ENCODE assay signal across 1 cellular context in the genomic region with DNA sequence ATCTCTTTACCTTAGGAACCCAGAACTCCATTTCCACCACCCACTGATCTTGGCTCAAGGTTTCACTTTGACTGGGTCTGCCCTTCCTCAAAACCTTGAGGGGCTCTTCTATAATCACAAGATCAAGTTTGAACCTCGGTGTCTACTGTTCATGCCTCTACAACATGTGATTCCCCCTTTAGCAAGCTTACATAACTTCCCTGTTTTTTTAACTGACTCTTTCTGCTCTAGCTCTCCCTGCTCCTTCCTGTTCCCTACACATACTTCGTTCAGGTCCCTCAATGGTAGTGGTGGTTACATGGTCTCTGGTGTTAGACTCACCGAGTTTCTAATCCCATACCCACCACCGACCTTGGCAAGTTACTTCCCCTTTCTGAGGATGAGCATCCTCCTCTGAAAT.
TF ChIP-seq lines count a peak whose summit lies in the region.

No MANE protein-coding gene starts in this region.

TF ChIP-seq in GM12878, 131 proteins besides CTCF, POLR2A, EP300 and RAD21:
- TF ChIP-seq, protein P1, sequence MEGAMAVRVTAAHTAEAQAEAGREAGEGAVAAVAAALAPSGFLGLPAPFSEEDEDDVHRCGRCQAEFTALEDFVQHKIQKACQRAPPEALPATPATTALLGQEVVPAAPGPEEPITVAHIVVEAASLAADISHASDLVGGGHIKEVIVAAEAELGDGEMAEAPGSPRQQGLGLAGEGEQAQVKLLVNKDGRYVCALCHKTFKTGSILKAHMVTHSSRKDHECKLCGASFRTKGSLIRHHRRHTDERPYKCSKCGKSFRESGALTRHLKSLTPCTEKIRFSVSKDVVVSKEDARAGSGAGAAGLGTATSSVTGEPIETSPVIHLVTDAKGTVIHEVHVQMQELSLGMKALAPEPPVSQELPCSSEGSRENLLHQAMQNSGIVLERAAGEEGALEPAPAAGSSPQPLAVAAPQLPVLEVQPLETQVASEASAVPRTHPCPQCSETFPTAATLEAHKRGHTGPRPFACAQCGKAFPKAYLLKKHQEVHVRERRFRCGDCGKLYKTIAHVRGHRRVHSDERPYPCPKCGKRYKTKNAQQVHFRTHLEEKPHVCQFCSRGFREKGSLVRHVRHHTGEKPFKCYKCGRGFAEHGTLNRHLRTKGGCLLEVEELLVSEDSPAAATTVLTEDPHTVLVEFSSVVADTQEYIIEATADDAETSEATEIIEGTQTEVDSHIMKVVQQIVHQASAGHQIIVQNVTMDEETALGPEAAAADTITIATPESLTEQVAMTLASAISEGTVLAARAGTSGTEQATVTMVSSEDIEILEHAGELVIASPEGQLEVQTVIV (IDR thresholded peaks at IDR 0.05; ENCODE audit: borderline replicate concordance, partially characterized antibody), result no peak
- TF ChIP-seq ZNF622 (IDR thresholded peaks at IDR 0.05), result no peak
- TF ChIP-seq PAX5 (IDR thresholded peaks at IDR 0.05; ENCODE audit: borderline replicate concordance, low read depth, low read length), result no peak
- no peak for TF ChIP-seq JUNB (IDR thresholded peaks at IDR 0.05)
- TF ChIP-seq GABPA (IDR thresholded peaks at IDR 0.05; ENCODE audit: low read depth), result no peak
- no peak for TF ChIP-seq SIN3A (IDR thresholded peaks at IDR 0.05; ENCODE audit: low read depth, low read length)
- no peak for TF ChIP-seq IKZF2 (IDR thresholded peaks at IDR 0.05)
- TF ChIP-seq, protein P2, sequence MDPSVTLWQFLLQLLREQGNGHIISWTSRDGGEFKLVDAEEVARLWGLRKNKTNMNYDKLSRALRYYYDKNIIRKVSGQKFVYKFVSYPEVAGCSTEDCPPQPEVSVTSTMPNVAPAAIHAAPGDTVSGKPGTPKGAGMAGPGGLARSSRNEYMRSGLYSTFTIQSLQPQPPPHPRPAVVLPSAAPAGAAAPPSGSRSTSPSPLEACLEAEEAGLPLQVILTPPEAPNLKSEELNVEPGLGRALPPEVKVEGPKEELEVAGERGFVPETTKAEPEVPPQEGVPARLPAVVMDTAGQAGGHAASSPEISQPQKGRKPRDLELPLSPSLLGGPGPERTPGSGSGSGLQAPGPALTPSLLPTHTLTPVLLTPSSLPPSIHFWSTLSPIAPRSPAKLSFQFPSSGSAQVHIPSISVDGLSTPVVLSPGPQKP (IDR thresholded peaks at IDR 0.05; ENCODE audit: low read depth, low read length), result no peak
- TF ChIP-seq, protein P3, sequence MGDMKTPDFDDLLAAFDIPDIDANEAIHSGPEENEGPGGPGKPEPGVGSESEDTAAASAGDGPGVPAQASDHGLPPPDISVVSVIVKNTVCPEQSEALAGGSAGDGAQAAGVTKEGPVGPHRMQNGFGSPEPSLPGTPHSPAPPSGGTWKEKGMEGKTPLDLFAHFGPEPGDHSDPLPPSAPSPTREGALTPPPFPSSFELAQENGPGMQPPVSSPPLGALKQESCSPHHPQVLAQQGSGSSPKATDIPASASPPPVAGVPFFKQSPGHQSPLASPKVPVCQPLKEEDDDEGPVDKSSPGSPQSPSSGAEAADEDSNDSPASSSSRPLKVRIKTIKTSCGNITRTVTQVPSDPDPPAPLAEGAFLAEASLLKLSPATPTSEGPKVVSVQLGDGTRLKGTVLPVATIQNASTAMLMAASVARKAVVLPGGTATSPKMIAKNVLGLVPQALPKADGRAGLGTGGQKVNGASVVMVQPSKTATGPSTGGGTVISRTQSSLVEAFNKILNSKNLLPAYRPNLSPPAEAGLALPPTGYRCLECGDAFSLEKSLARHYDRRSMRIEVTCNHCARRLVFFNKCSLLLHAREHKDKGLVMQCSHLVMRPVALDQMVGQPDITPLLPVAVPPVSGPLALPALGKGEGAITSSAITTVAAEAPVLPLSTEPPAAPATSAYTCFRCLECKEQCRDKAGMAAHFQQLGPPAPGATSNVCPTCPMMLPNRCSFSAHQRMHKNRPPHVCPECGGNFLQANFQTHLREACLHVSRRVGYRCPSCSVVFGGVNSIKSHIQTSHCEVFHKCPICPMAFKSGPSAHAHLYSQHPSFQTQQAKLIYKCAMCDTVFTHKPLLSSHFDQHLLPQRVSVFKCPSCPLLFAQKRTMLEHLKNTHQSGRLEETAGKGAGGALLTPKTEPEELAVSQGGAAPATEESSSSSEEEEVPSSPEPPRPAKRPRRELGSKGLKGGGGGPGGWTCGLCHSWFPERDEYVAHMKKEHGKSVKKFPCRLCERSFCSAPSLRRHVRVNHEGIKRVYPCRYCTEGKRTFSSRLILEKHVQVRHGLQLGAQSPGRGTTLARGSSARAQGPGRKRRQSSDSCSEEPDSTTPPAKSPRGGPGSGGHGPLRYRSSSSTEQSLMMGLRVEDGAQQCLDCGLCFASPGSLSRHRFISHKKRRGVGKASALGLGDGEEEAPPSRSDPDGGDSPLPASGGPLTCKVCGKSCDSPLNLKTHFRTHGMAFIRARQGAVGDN (IDR thresholded peaks at IDR 0.05), result no peak
- TF ChIP-seq HCFC1 (IDR thresholded peaks at IDR 0.05; ENCODE audit: low read length), result no peak
- TF ChIP-seq, protein P4, sequence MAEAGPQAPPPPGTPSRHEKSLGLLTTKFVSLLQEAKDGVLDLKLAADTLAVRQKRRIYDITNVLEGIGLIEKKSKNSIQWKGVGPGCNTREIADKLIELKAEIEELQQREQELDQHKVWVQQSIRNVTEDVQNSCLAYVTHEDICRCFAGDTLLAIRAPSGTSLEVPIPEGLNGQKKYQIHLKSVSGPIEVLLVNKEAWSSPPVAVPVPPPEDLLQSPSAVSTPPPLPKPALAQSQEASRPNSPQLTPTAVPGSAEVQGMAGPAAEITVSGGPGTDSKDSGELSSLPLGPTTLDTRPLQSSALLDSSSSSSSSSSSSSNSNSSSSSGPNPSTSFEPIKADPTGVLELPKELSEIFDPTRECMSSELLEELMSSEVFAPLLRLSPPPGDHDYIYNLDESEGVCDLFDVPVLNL (IDR thresholded peaks at IDR 0.05; ENCODE audit: low read depth, low read length), result no peak
- TF ChIP-seq, protein P5, sequence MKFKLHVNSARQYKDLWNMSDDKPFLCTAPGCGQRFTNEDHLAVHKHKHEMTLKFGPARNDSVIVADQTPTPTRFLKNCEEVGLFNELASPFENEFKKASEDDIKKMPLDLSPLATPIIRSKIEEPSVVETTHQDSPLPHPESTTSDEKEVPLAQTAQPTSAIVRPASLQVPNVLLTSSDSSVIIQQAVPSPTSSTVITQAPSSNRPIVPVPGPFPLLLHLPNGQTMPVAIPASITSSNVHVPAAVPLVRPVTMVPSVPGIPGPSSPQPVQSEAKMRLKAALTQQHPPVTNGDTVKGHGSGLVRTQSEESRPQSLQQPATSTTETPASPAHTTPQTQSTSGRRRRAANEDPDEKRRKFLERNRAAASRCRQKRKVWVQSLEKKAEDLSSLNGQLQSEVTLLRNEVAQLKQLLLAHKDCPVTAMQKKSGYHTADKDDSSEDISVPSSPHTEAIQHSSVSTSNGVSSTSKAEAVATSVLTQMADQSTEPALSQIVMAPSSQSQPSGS (IDR thresholded peaks at IDR 0.05; ENCODE audit: low read length), result no peak
- TF ChIP-seq ZNF384 (IDR thresholded peaks at IDR 0.05; ENCODE audit: borderline replicate concordance, low read depth, low read length), result no peak
